Comparison of ENCODE assay signal across 10 cellular contexts in genomic region chr12:4997939-4998338, GRCh38. TPM values are rescaled to one million over a fixed set of nuclear protein-coding genes. Genes with fewer than 3 reads are reported as not detected.
DNase-seq lines count a peak whose midpoint lies in the region; ATAC-seq and TF ChIP-seq lines count a peak whose summit lies in the region.
"Had no signal": no experiment of that assay in that cellular context is flagged by ENCODE, and none has a peak within 500 bp of the region (broad histone marks: within the 10 kb centered on the region; RNA-seq: fewer than 3 reads in every experiment).

No MANE protein-coding gene starts in this region.

- no peaks in the 10 kb centered on the region for H3K36me3 Mint-ChIP-seq in activated T-cell treated with anti-CD3 and anti-CD28 coated beads, Interleukin-2, amount 50 U/mL, for 24 hours (ENCODE audit: low read depth)

- no peak for ATAC-seq in HG02642 (IDR thresholded peaks at IDR 0.05; ENCODE audit: poor library complexity, unreplicated experiment)

- peaks cover 2% of the 10 kb centered on the region for H3K27me3 ChIP-seq in brain microvascular endothelial cell (replicated peaks)
- no peaks in the 10 kb centered on the region for H3K27me3 ChIP-seq in uterus

- no peak overlapping the region for H3K4me3 Mint-ChIP-seq in activated T-cell treated with anti-CD3 and anti-CD28 coated beads, Interleukin-2, amount 50 U/mL, for 24 hours
- H3K4me3 Mint-ChIP-seq: B cell had no signal

- no peaks in the 10 kb centered on the region for H3K4me1 ChIP-seq in uterus

- H3K36me3 ChIP-seq in brain microvascular endothelial cell (replicated peaks) (no peaks in the 10 kb centered on the region), uterus (no peaks in the 10 kb centered on the region)

- in situ Hi-C loops in brain microvascular endothelial cell (cut with HindIII; ENCODE audit: low pct_ligation_motif_present, low sequenced_read_pairs): no loop called here

- no peak for TF ChIP-seq POLR2A in uterus (IDR thresholded peaks at IDR 0.05)

- no peaks in the 10 kb centered on the region for H3K9me3 ChIP-seq in uterus

- intact Hi-C loops in uterus (cut with DNase I; ENCODE audit: low total_unique reads): no loop called here

- DNase-seq in activated effector memory CD4-positive, alpha-beta T cell treated with anti-CD3 and anti-CD28 coated beads, Interleukin-2, amount 50 U/mL, for 16 hours: peak; percentile 22
- no peak for DNase-seq in activated effector memory CD4-positive, alpha-beta T cell treated with Interleukin-2 at 50 U/mL for 16 hours
- DNase-seq in brain microvascular endothelial cell (peak; percentile 88), inferior parietal cortex (ENCODE audit: extremely low spot score) (peak; percentile 58), uterus (peak; percentile 34 to 42), mucosa of gallbladder (ENCODE audit: low spot score) (no peak)
- DNase-seq in activated T-cell treated with anti-CD3 and anti-CD28 coated beads, Interleukin-2, amount 50 U/mL, for 24 hours: no peak
- DNase-seq: NCI-H146 had no signal

- no peak overlapping the region for H3K4me3 ChIP-seq in brain microvascular endothelial cell (ENCODE audit: low read depth, low read length)
- no peak overlapping the region for H3K4me3 ChIP-seq in uterus

- H3K4me1 Mint-ChIP-seq in activated T-cell treated with anti-CD3 and anti-CD28 coated beads, Interleukin-2, amount 50 U/mL, for 24 hours (ENCODE audit: low read depth): no peaks in the 10 kb centered on the region
- H3K4me1 Mint-ChIP-seq: B cell had no signal

- no peaks in the 10 kb centered on the region for H3K9me3 Mint-ChIP-seq in activated T-cell treated with anti-CD3 and anti-CD28 coated beads, Interleukin-2, amount 50 U/mL, for 24 hours

- peaks cover 38% of the 10 kb centered on the region for H3K27me3 Mint-ChIP-seq in activated T-cell treated with anti-CD3 and anti-CD28 coated beads, Interleukin-2, amount 50 U/mL, for 24 hours

- TF ChIP-seq CTCF in brain microvascular endothelial cell (IDR thresholded peaks at IDR 0.05; ENCODE audit: low read depth, low read length, missing control alignments) (no peak), uterus (IDR thresholded peaks at IDR 0.05) (no peak)

- no peak overlapping the region for H3K27ac Mint-ChIP-seq in activated T-cell treated with anti-CD3 and anti-CD28 coated beads, Interleukin-2, amount 50 U/mL, for 24 hours
- H3K27ac Mint-ChIP-seq: B cell had no signal

- H3K27ac ChIP-seq in brain microvascular endothelial cell (no peak overlapping the region), uterus (no peak overlapping the region)

RNA-seq across cellular contexts. Expression of gene KCNA5, which starts 45.7 kb away (rescaled TPM):
- total RNA-seq in uterus (1 to 10 TPM in 2 of 4 donors, under 1 TPM in 1, not detected in 1; 0.51 to 4.8 (median 2.7) TPM), mucosa of gallbladder (1.4 TPM)

Comparison
In these comparisons a context has a peak if more than half of its experiments do, and no peak if none do; other contexts are left out.
1. DNase-seq: peak in activated effector memory CD4-positive, alpha-beta T cell treated with anti-CD3 and anti-CD28 coated beads, Interleukin-2, amount 50 U/mL, for 16 hours (single experiment), brain microvascular endothelial cell (single experiment), inferior parietal cortex (single experiment) and uterus (2 of 2); none in activated effector memory CD4-positive, alpha-beta T cell treated with Interleukin-2 at 50 U/mL for 16 hours (single experiment), activated T-cell treated with anti-CD3 and anti-CD28 coated beads, Interleukin-2, amount 50 U/mL, for 24 hours (single experiment) and mucosa of gallbladder (single experiment).